15 cellular contexts compared by ENCODE assay signal in the genomic region with DNA sequence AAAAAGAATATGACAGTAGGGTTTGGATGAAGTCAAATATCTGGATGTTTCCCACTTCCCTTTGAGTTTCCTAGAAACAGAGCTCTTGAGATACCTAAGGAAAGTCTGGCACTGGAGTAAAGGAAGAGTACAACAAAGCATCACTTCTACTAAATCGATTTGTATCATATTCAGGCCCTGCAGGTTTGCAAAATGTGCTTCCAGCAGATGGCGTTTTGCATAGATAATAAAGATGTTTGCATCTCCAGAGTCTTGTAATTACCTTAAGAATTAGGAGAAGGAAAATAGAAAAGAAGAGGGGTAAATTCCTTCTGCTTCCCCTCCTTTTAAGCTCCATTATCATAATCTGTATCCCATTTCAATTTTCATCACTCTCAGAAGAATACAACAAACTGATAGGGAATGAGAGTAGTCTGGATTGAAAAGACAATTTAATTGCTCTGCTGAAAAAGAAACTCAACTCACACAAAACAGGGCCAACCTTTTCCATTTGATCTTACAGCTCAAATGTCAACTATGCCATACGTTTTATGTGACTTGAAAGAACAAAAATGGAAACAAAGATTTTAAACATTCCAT.
DNase-seq lines count a peak whose midpoint lies in the region; ATAC-seq, FAIRE-seq and TF ChIP-seq lines count a peak whose summit lies in the region.
"Had no signal": no experiment of that assay in that cellular context is flagged by ENCODE, and none has a peak within 500 bp of the region (broad histone marks: within the 10 kb centered on the region; RNA-seq: fewer than 3 reads in every experiment).

No MANE protein-coding gene starts in this region.

- no peaks in the 10 kb centered on the region for H3K27me3 ChIP-seq in AG04450 (ENCODE audit: control insufficient read depth, insufficient read depth, low read length)
- H3K27me3 ChIP-seq in astrocyte (ENCODE audit: insufficient read depth, low read length), result no peaks in the 10 kb centered on the region
- H3K27me3 ChIP-seq in ovary, result no peaks in the 10 kb centered on the region
- H3K27me3 ChIP-seq: BE2C had no signal

- H3K79me2 ChIP-seq in astrocyte (ENCODE audit: insufficient read depth, low read length), result no peaks in the 10 kb centered on the region

- WGBS in ovary, 3 donors, result 8 to 14% (median 10%) methylated on average over 3 of the region's 3 CpGs

- H3K36me3 ChIP-seq in astrocyte (ENCODE audit: insufficient read depth, low read length), result no peaks in the 10 kb centered on the region
- H3K36me3 ChIP-seq in ovary, result no peaks in the 10 kb centered on the region
- H3K36me3 ChIP-seq: BE2C had no signal

- no peak for TF ChIP-seq POLR2A in ovary (IDR thresholded peaks at IDR 0.05)

- no peak overlapping the region for H3K9ac ChIP-seq in astrocyte (ENCODE audit: low read length)

- DNase-seq in AG04450 (ENCODE audit: low read depth, low spot score) (no peak), NCI-H1048 (lab: John Stamatoyannopoulos, UW) (peak; percentile 26), astrocyte (ENCODE audit: low read depth) (peak; percentile 0), left lobe of liver (ENCODE audit: low spot score) (no peak), DMS53 treated with DMSO at 0.1 percent for 48 hours (lab: John Stamatoyannopoulos, UW; ENCODE audit: unreplicated experiment) (no peak), mesenteric fat pad (ENCODE audit: low spot score) (no peak), ovary (no peak)
- no peak for DNase-seq in activated T-helper 2 cell treated with anti-CD3 and anti-CD28 coated beads, Interferon-gamma antibody, Interleukin-2, Interleukin-4, amounts not matched to agents 10 μg/mL and 5 μg/mL and 100 μg/mL, durations not matched to agents 14 hours and 24 hours and 36 hours (ENCODE audit: low spot score)
- DNase-seq: activated CD4-positive, alpha-beta memory T cell treated with anti-CD3 and anti-CD28 coated beads, Interleukin-2, amount 10 ng/mL, durations not matched to agents 7 days and 5 days; BE2C; NCI-H2227 treated with DMSO at 0.1 percent for 48 hours; stimulated activated CD4-positive, alpha-beta T cell treated with anti-CD3 and anti-CD28 coated beads, Interleukin-2, amount 100 ng/mL, for 48 hours had no signal

- no peak overlapping the region for H3K27ac Mint-ChIP-seq in astrocyte (ENCODE audit: unreplicated experiment)
- no peak overlapping the region for H3K27ac Mint-ChIP-seq in activated T-helper 2 cell treated with anti-CD3 and anti-CD28 coated beads, Interferon-gamma antibody, Interleukin-2, Interleukin-4, amounts not matched to agents 10 μg/mL and 5 μg/mL and 100 μg/mL, durations not matched to agents 14 hours and 24 hours and 36 hours
- H3K27ac Mint-ChIP-seq: activated CD4-positive, alpha-beta memory T cell treated with anti-CD3 and anti-CD28 coated beads, Interleukin-2, amount 10 ng/mL, durations not matched to agents 7 days and 5 days; activated naive CD8-positive, alpha-beta T cell; IgD-negative memory B cell had no signal

- CTCF ChIA-PET in AG04450 (lab: Charles Lee), result interaction anchor here (0.7 to 2.3 kb wide), 12 partner anchors 9 to 173 kb away, joined by 3 to 17 read pairs (median 4); no protein-coding TSS in a partner anchor

- H3K4me1 Mint-ChIP-seq in astrocyte (ENCODE audit: low read depth, unreplicated experiment), result no peaks in the 10 kb centered on the region
- H3K4me1 Mint-ChIP-seq in activated T-helper 2 cell treated with anti-CD3 and anti-CD28 coated beads, Interferon-gamma antibody, Interleukin-2, Interleukin-4, amounts not matched to agents 10 μg/mL and 5 μg/mL and 100 μg/mL, durations not matched to agents 14 hours and 24 hours and 36 hours (ENCODE audit: low read depth), result no peaks in the 10 kb centered on the region
- H3K4me1 Mint-ChIP-seq: activated CD4-positive, alpha-beta memory T cell treated with anti-CD3 and anti-CD28 coated beads, Interleukin-2, amount 10 ng/mL, durations not matched to agents 7 days and 5 days had no signal

- H3K4me3 Mint-ChIP-seq in astrocyte (ENCODE audit: unreplicated experiment), result no peak overlapping the region
- no peak overlapping the region for H3K4me3 Mint-ChIP-seq in activated T-helper 2 cell treated with anti-CD3 and anti-CD28 coated beads, Interferon-gamma antibody, Interleukin-2, Interleukin-4, amounts not matched to agents 10 μg/mL and 5 μg/mL and 100 μg/mL, durations not matched to agents 14 hours and 24 hours and 36 hours (ENCODE audit: low read depth)
- H3K4me3 Mint-ChIP-seq: activated CD4-positive, alpha-beta memory T cell treated with anti-CD3 and anti-CD28 coated beads, Interleukin-2, amount 10 ng/mL, durations not matched to agents 7 days and 5 days; activated naive CD8-positive, alpha-beta T cell; IgD-negative memory B cell had no signal

- FAIRE-seq in astrocyte (lab: Jason Lieb, UNC), result no peak
- FAIRE-seq: keratinocyte had no signal

- H3K27ac ChIP-seq in AG04450 (ENCODE audit: low read depth, low read length) (no peak overlapping the region), astrocyte (ENCODE audit: low read depth, low read length) (no peak overlapping the region), ovary (no peak overlapping the region)

- intact Hi-C loops in ovary (cut with DNase I), result no loop called here
- intact Hi-C loops in activated T-helper 2 cell treated with anti-CD3 and anti-CD28 coated beads, Interferon-gamma antibody, Interleukin-2, Interleukin-4, amounts not matched to agents 10 μg/mL and 5 μg/mL and 100 μg/mL, durations not matched to agents 14 hours and 24 hours and 36 hours (cut with micrococcal nuclease), result no loop called here

- POLR2A ChIA-PET in AG04450 (lab: Yijun Ruan, JAX), result no interaction called here

- H4K20me1 ChIP-seq in astrocyte (ENCODE audit: insufficient read depth, low read length), result no peaks in the 10 kb centered on the region

- peak; percentile 47 for ATAC-seq in left lobe of liver

- H3K9me3 ChIP-seq in AG04450 (ENCODE audit: control insufficient read depth, insufficient read depth, low read length) (no peaks in the 10 kb centered on the region), astrocyte (ENCODE audit: insufficient read depth, low read depth, low read length) (no peaks in the 10 kb centered on the region), ovary (no peaks in the 10 kb centered on the region)
- H3K9me3 ChIP-seq: BE2C had no signal

- no peaks in the 10 kb centered on the region for H3K27me3 Mint-ChIP-seq in astrocyte (ENCODE audit: low read depth, unreplicated experiment)
- no peaks in the 10 kb centered on the region for H3K27me3 Mint-ChIP-seq in activated T-helper 2 cell treated with anti-CD3 and anti-CD28 coated beads, Interferon-gamma antibody, Interleukin-2, Interleukin-4, amounts not matched to agents 10 μg/mL and 5 μg/mL and 100 μg/mL, durations not matched to agents 14 hours and 24 hours and 36 hours (ENCODE audit: low read depth)
- H3K27me3 Mint-ChIP-seq: activated CD4-positive, alpha-beta memory T cell treated with anti-CD3 and anti-CD28 coated beads, Interleukin-2, amount 10 ng/mL, durations not matched to agents 7 days and 5 days; activated naive CD8-positive, alpha-beta T cell; IgD-negative memory B cell had no signal

- H3K4me3 ChIP-seq in AG04450 (ENCODE audit: low read depth, low read length) (no peak overlapping the region), astrocyte (ENCODE audit: insufficient read depth, low read depth, low read length) (no peak overlapping the region), ovary (no peak overlapping the region)

- H3K36me3 Mint-ChIP-seq in astrocyte (ENCODE audit: low read depth, unreplicated experiment), result no peaks in the 10 kb centered on the region
- no peaks in the 10 kb centered on the region for H3K36me3 Mint-ChIP-seq in activated T-helper 2 cell treated with anti-CD3 and anti-CD28 coated beads, Interferon-gamma antibody, Interleukin-2, Interleukin-4, amounts not matched to agents 10 μg/mL and 5 μg/mL and 100 μg/mL, durations not matched to agents 14 hours and 24 hours and 36 hours (ENCODE audit: low read depth)
- H3K36me3 Mint-ChIP-seq: activated naive CD8-positive, alpha-beta T cell; IgD-negative memory B cell had no signal

- H3K9me3 Mint-ChIP-seq in astrocyte (ENCODE audit: unreplicated experiment), result no peaks in the 10 kb centered on the region
- H3K9me3 Mint-ChIP-seq in activated T-helper 2 cell treated with anti-CD3 and anti-CD28 coated beads, Interferon-gamma antibody, Interleukin-2, Interleukin-4, amounts not matched to agents 10 μg/mL and 5 μg/mL and 100 μg/mL, durations not matched to agents 14 hours and 24 hours and 36 hours, result peaks cover 16% of the 10 kb centered on the region
- H3K9me3 Mint-ChIP-seq: IgD-negative memory B cell had no signal

- H2AFZ ChIP-seq in astrocyte (ENCODE audit: low read depth, low read length), result no peak overlapping the region

- no peak overlapping the region for H3K4me2 ChIP-seq in astrocyte (ENCODE audit: low read length)

- no peaks in the 10 kb centered on the region for H3K4me1 ChIP-seq in astrocyte (ENCODE audit: insufficient read depth, low read length)
- H3K4me1 ChIP-seq in ovary (ENCODE audit: insufficient read depth), result no peaks in the 10 kb centered on the region
- H3K4me1 ChIP-seq: BE2C had no signal

- no peak for TF ChIP-seq EP300 in ovary (IDR thresholded peaks at IDR 0.05)

- peak; percentile 44 for TF ChIP-seq CTCF in AG04450 (IDR thresholded peaks at IDR 0.05; ENCODE audit: low read depth, low read length)
- TF ChIP-seq CTCF in astrocyte (IDR thresholded peaks at IDR 0.05; ENCODE audit: insufficient read depth, low read depth, low read length), result peak; percentile 31
- TF ChIP-seq CTCF in ovary (IDR thresholded peaks at IDR 0.05), result no peak

Comparison
In these comparisons a context has a peak if more than half of its experiments do, and no peak if none do; other contexts are left out.
1. DNase-seq: peak in NCI-H1048 (single experiment) and astrocyte (single experiment); none in AG04450 (single experiment), left lobe of liver (single experiment), DMS53 treated with DMSO at 0.1 percent for 48 hours (single experiment), mesenteric fat pad (single experiment), ovary (0 of 5) and activated T-helper 2 cell treated with anti-CD3 and anti-CD28 coated beads, Interferon-gamma antibody, Interleukin-2, Interleukin-4, amounts not matched to agents 10 μg/mL and 5 μg/mL and 100 μg/mL, durations not matched to agents 14 hours and 24 hours and 36 hours (single experiment).
2. CTCF ChIP-seq: peak in AG04450 (single experiment) and astrocyte (single experiment); none in ovary (0 of 3).